In genomic region chr16:88545781-88546180, GRCh38 we compare ENCODE assay signal across 18 cellular contexts.
"Had no signal": no experiment of that assay in that cellular context is flagged by ENCODE, and none has a peak within 500 bp of the region (broad histone marks: within the 10 kb centered on the region; RNA-seq: fewer than 3 reads in every experiment).

No MANE protein-coding gene starts in this region.

- H2AFZ ChIP-seq: hepatocyte had no signal

- H3K36me3 ChIP-seq: colonic mucosa, esophagus muscularis mucosa, gastroesophageal sphincter, heart left ventricle, left lung, lower lobe of right lung had no signal

- ATAC-seq: foreskin keratinocyte, gastroesophageal sphincter, heart left ventricle, left cardiac atrium, left lung, left ventricle myocardium superior, lower lobe of right lung, mucosa of descending colon had no signal

- H3K4me2 ChIP-seq: hepatocyte had no signal

- H3K4me3 Mint-ChIP-seq: dendritic cell treated with granulocyte-macrophage colony-stimulating factor and Interleukin-4, amounts not matched to agents 40 ng/mL and 50 ng/mL, for 4 days; mesothelial cell of epicardium; naive B cell had no signal

- H3K4me1 ChIP-seq: colonic mucosa, foreskin keratinocyte, lower lobe of right lung had no signal

- DNase-seq: colonic mucosa; cortex of kidney; effector CD8-positive, alpha-beta T cell; foreskin keratinocyte; heart left ventricle; hypothalamus; left cardiac atrium; left lung; left ventricle myocardium superior; lower lobe of right lung; mesenchymal stem cell; mucosa of descending colon; naive B cell had no signal

- H3K79me2 ChIP-seq: hepatocyte had no signal

- H3K27ac ChIP-seq: colonic mucosa, esophagus muscularis mucosa, foreskin keratinocyte, gastroesophageal sphincter, heart left ventricle, hepatocyte, left lung, lower lobe of right lung had no signal

- H3K9me3 ChIP-seq: colonic mucosa had no signal

- H3K4me3 ChIP-seq: colonic mucosa, esophagus muscularis mucosa, gastroesophageal sphincter, heart left ventricle, hepatocyte, left lung, lower lobe of right lung, mucosa of descending colon had no signal

- H3K27ac Mint-ChIP-seq: dendritic cell treated with granulocyte-macrophage colony-stimulating factor and Interleukin-4, amounts not matched to agents 40 ng/mL and 50 ng/mL, for 4 days; mesothelial cell of epicardium had no signal

- H3K4me1 Mint-ChIP-seq: mesothelial cell of epicardium had no signal
